ENCODE assay signal across 11 cellular contexts in genomic region chrX:120085553-120086185, GRCh38. TPM values are rescaled to one million over a fixed set of nuclear protein-coding genes. Genes with fewer than 3 reads are reported as not detected.
"Had no signal": no experiment of that assay in that cellular context is flagged by ENCODE, and none has a peak within 500 bp of the region (broad histone marks: within the 10 kb centered on the region; RNA-seq: fewer than 3 reads in every experiment).

No MANE protein-coding gene starts in this region.

RNA-seq across cellular contexts. Expression of gene RHOXF2B, which starts 8.2 kb away (rescaled TPM):
- total RNA-seq: chondrocyte, esophagus squamous epithelium, glomerular endothelial cell, mammary epithelial cell, myocyte, neural crest cell, osteoblast, right atrium auricular region, T-helper 17 cell, tibial nerve, vagina had no signal
- polyA plus RNA-seq: mammary epithelial cell had no signal

RNA-seq across cellular contexts. Expression of gene RHOXF1, which starts 30.0 kb away (rescaled TPM):
- total RNA-seq: chondrocyte, esophagus squamous epithelium, glomerular endothelial cell, mammary epithelial cell, myocyte, osteoblast, right atrium auricular region, tibial nerve, vagina had no signal
- polyA plus RNA-seq: mammary epithelial cell had no signal
